In genomic region chr17:4900231-4901107, GRCh38 we compare ENCODE assay signal across 9 cellular contexts. TPM values are rescaled to one million over a fixed set of nuclear protein-coding genes. Genes with fewer than 3 reads are reported as not detected.
DNase-seq lines count a peak whose midpoint lies in the region; FAIRE-seq and TF ChIP-seq lines count a peak whose summit lies in the region.
"Had no signal": no experiment of that assay in that cellular context is flagged by ENCODE, and none has a peak within 500 bp of the region (broad histone marks: within the 10 kb centered on the region; RNA-seq: fewer than 3 reads in every experiment).

No MANE protein-coding gene starts in this region.

- H3K27me3 ChIP-seq in neuronal stem cell (ENCODE audit: control insufficient read depth in 3 of 3, insufficient read depth in 3 of 3, low read depth in 1 of 3, low read length in 3 of 3) = peaks cover 0 to 4% (median 0%) of the 10 kb centered on the region in 3 experiments

- TF ChIP-seq CTCF in AG10803 (conservative IDR thresholded peaks at IDR 0.05; ENCODE audit: low read length) = no peak

- H4K91ac ChIP-seq in neuronal stem cell (ENCODE audit: low read depth, low read length, poor library complexity) = no peak overlapping the region

- peak overlapping the region; percentile 55 for H3K23ac ChIP-seq in neuronal stem cell (ENCODE audit: low read depth, low read length, poor library complexity)

- no CpG with 5 or more reads among the region's 65 CpGs for WGBS in neuronal stem cell (ENCODE audit: extremely low coverage in 2 of 2, insufficient read length in 2 of 2, insufficient replicate concordance in 1 of 2), 2 donors

- H2BK15ac ChIP-seq in neuronal stem cell (ENCODE audit: low read length) = no peak overlapping the region

- H3K4me3 ChIP-seq in AG10803 (ENCODE audit: low read length) = peak overlapping the region; percentile 69
- H3K4me3 ChIP-seq in neuronal stem cell (ENCODE audit: low read length in 2 of 2) = peak overlapping the region in 1 of 2 donors; percentile 38

- no peak for FAIRE-seq in urothelium cell line (lab: Jason Lieb, UNC)

- peak overlapping the region; percentile 3 for H2BK12ac ChIP-seq in neuronal stem cell (ENCODE audit: low read length)

- peak overlapping the region; percentile 71 for H3K18ac ChIP-seq in neuronal stem cell (ENCODE audit: low read length)

- peak overlapping the region; percentile 47 for H3K14ac ChIP-seq in neuronal stem cell (ENCODE audit: low read length)

- peaks cover 11 to 41% of the 10 kb centered on the region in 2 donors for H3K36me3 ChIP-seq in neuronal stem cell (replicated peaks in 1 of 2; ENCODE audit: control insufficient read depth in 2 of 2, insufficient read depth in 2 of 2, low read length in 2 of 2)

- H3K4me1 ChIP-seq in neuronal stem cell (ENCODE audit: control insufficient read depth in 2 of 2, insufficient read depth in 1 of 2, low read depth in 1 of 2, low read length in 2 of 2) = peaks cover 0 to 1% of the 10 kb centered on the region in 2 donors

- H4K8ac ChIP-seq in neuronal stem cell (ENCODE audit: low read depth, low read length) = peak overlapping the region; percentile 17

- H3K9ac ChIP-seq in neuronal stem cell (ENCODE audit: low read depth, low read length, poor library complexity) = peak overlapping the region; percentile 70

- no peak overlapping the region for H3K4me2 ChIP-seq in neuronal stem cell (ENCODE audit: insufficient read depth, low read length, poor library complexity, severe bottlenecking)

- H2BK5ac ChIP-seq in neuronal stem cell (ENCODE audit: low read length) = peak overlapping the region; percentile 13

- H3K4ac ChIP-seq in neuronal stem cell (ENCODE audit: low read length) = no peak overlapping the region

- H3K79me1 ChIP-seq in neuronal stem cell (ENCODE audit: low read depth, low read length) = peaks cover 2% of the 10 kb centered on the region

- H2AFZ ChIP-seq in neuronal stem cell (ENCODE audit: low read length) = no peak overlapping the region

- H2BK120ac ChIP-seq in neuronal stem cell (ENCODE audit: low read depth, low read length) = peak overlapping the region; percentile 72

- DNase-seq in AG10803 (ENCODE audit: low read depth) (no peak), dermis microvascular lymphatic vessel endothelial cell (ENCODE audit: low read depth in 2 of 2) (peak; percentile 15 to 52), neuronal stem cell (ENCODE audit: low spot score) (no peak), NCI-H128 (lab: John Stamatoyannopoulos, UW; ENCODE audit: unreplicated experiment) (no peak), NK-92 (lab: John Stamatoyannopoulos, UW; ENCODE audit: unreplicated experiment) (no peak), urothelium cell line (ENCODE audit: low spot score) (no peak), DMS153 treated with DMSO at 0.1 percent for 48 hours (lab: John Stamatoyannopoulos, UW; ENCODE audit: unreplicated experiment) (no peak)
- peak; percentile 53 to 54 for DNase-seq in activated CD4-positive, alpha-beta T cell treated with anti-CD3 and anti-CD28 coated beads for 4 hours
- DNase-seq: Calu3 had no signal

- H3K27ac ChIP-seq in neuronal stem cell (replicated peaks; ENCODE audit: low read length) = no peak overlapping the region

- no peaks in the 10 kb centered on the region for H3K9me3 ChIP-seq in neuronal stem cell (replicated peaks in 1 of 2; ENCODE audit: control insufficient read depth in 2 of 2, insufficient read depth in 1 of 2, low read depth in 1 of 2, low read length in 2 of 2)

- peak overlapping the region; percentile 63 for H2AK5ac ChIP-seq in neuronal stem cell (ENCODE audit: low read depth, low read length)

RNA-seq across cellular contexts. Expression of gene C17orf107, which starts 1.1 kb away (rescaled TPM):
- 0.39 and 0.76 TPM in 2 replicates for total RNA-seq in dermis microvascular lymphatic vessel endothelial cell
- polyA plus RNA-seq in neuronal stem cell (2013, experiment 1 of 2) = 0.32 TPM
- 0.28 TPM for polyA plus RNA-seq in neuronal stem cell (2013, experiment 2 of 2)

RNA-seq across cellular contexts. Expression of gene CHRNE, which starts 2.4 kb away (rescaled TPM):
- 0.90 and 1.1 TPM in 2 replicates for total RNA-seq in dermis microvascular lymphatic vessel endothelial cell
- 0.17 TPM for polyA plus RNA-seq in neuronal stem cell (2013, experiment 1 of 2)
- polyA plus RNA-seq in neuronal stem cell (2013, experiment 2 of 2) = 0.12 TPM

RNA-seq across cellular contexts. Expression of gene GP1BA, which starts 31.6 kb away (rescaled TPM):
- total RNA-seq in dermis microvascular lymphatic vessel endothelial cell = not detected in 2 replicates
- polyA plus RNA-seq in neuronal stem cell (2013, experiment 1 of 2) = not detected
- polyA plus RNA-seq in neuronal stem cell (2013, experiment 2 of 2) = not detected
- total RNA-seq: Calu3 had no signal

RNA-seq across cellular contexts. Expression of gene SLC25A11, which starts 39.4 kb away (rescaled TPM):
- 47.4 and 62.8 TPM in 2 replicates for total RNA-seq in dermis microvascular lymphatic vessel endothelial cell
- polyA plus RNA-seq in neuronal stem cell (2013, experiment 1 of 2) = 44.7 TPM
- 44.0 TPM for polyA plus RNA-seq in neuronal stem cell (2013, experiment 2 of 2)

RNA-seq across cellular contexts. Expression of gene RNF167, which starts 39.6 kb away (rescaled TPM):
- 12.5 and 15.8 TPM in 2 replicates for total RNA-seq in dermis microvascular lymphatic vessel endothelial cell
- 110 TPM for polyA plus RNA-seq in neuronal stem cell (2013, experiment 1 of 2)
- polyA plus RNA-seq in neuronal stem cell (2013, experiment 2 of 2) = 109 TPM

Comparison
In these comparisons a context has a peak if more than half of its experiments do, and no peak if none do; other contexts are left out.
1. DNase-seq: peak in activated CD4-positive, alpha-beta T cell treated with anti-CD3 and anti-CD28 coated beads for 4 hours (2 of 2) and dermis microvascular lymphatic vessel endothelial cell (2 of 2); none in AG10803 (single experiment), neuronal stem cell (single experiment), NCI-H128 (single experiment), NK-92 (single experiment), urothelium cell line (single experiment) and DMS153 treated with DMSO at 0.1 percent for 48 hours (single experiment).